ENCODE assay signal across 8 cellular contexts in genomic region chr19:18682807-18683108, GRCh38. TPM values are rescaled to one million over a fixed set of nuclear protein-coding genes. Genes with fewer than 3 reads are reported as not detected.
DNase-seq lines count a peak whose midpoint lies in the region; ATAC-seq and TF ChIP-seq lines count a peak whose summit lies in the region.

No MANE protein-coding gene starts in this region.

- H3K9ac ChIP-seq in smooth muscle cell (ENCODE audit: low read depth), result no peak overlapping the region

- H3K79me2 ChIP-seq in smooth muscle cell (ENCODE audit: low read depth), result peaks cover 31% of the 10 kb centered on the region

- peaks cover 5% of the 10 kb centered on the region for H3F3A ChIP-seq in smooth muscle cell (ENCODE audit: low read depth)

- H3K4me1 ChIP-seq in right cardiac atrium (ENCODE audit: control insufficient read depth, insufficient read depth, low read length) (peaks cover 8% of the 10 kb centered on the region), smooth muscle cell (ENCODE audit: low read depth) (peaks cover 14% of the 10 kb centered on the region)

- no peak for ATAC-seq in right cardiac atrium
- no peak for ATAC-seq in HG02852 (IDR thresholded peaks at IDR 0.05; ENCODE audit: unreplicated experiment)

- H3K9me3 ChIP-seq in right cardiac atrium (ENCODE audit: control insufficient read depth, low read length), result no peaks in the 10 kb centered on the region
- no peaks in the 10 kb centered on the region for H3K9me3 ChIP-seq in smooth muscle cell (replicated peaks; ENCODE audit: low read depth)

- peak overlapping the region; percentile 72 for H2AFZ ChIP-seq in smooth muscle cell (ENCODE audit: low read depth)

- H3K36me3 ChIP-seq in smooth muscle cell (ENCODE audit: low read depth), result no peaks in the 10 kb centered on the region

- intact Hi-C loops in right cardiac atrium (cut with DNase I), result loop anchor here in 1 of 4 donors (10.0 kb wide), 1 partner anchor 162 kb away; no protein-coding TSS in a partner anchor

- no peaks in the 10 kb centered on the region for H3K27me3 ChIP-seq in right cardiac atrium (ENCODE audit: control insufficient read depth, insufficient read depth)
- H3K27me3 ChIP-seq in smooth muscle cell (ENCODE audit: low read depth), result no peaks in the 10 kb centered on the region

- no peak for DNase-seq in HFF-Myc (ENCODE audit: extremely low read depth, low read depth)
- DNase-seq in right cardiac atrium, result peak in 1 of 3 donors; percentile 1
- no peak for DNase-seq in smooth muscle cell (lab: John Stamatoyannopoulos, UW; ENCODE audit: unreplicated experiment)
- no peak for DNase-seq in effector CD4-positive, alpha-beta T cell
- DNase-seq in SIG-M5 (lab: John Stamatoyannopoulos, UW), result no peak
- DNase-seq in cortex of kidney (lab: John Stamatoyannopoulos, UW), result no peak

- TF ChIP-seq CTCF in HFF-Myc (IDR thresholded peaks at IDR 0.05; ENCODE audit: low read depth, low read length, missing control alignments) (no peak), VCaP (conservative IDR thresholded peaks at IDR 0.05) (no peak), smooth muscle cell (IDR thresholded peaks at IDR 0.05; ENCODE audit: borderline replicate concordance, insufficient read depth, poor library complexity, severe bottlenecking) (no peak)

- H3K27ac ChIP-seq in VCaP, result peak overlapping the region; percentile 79
- peak overlapping the region; percentile 10 for H3K27ac ChIP-seq in right cardiac atrium (ENCODE audit: low read length)
- H3K27ac ChIP-seq in smooth muscle cell (ENCODE audit: low read depth), result no peak overlapping the region

- H3K4me3 ChIP-seq in HFF-Myc (replicated peaks; ENCODE audit: low read depth, low read length), result peak overlapping the region; percentile 64
- H3K4me3 ChIP-seq in right cardiac atrium (ENCODE audit: low read length), result peak overlapping the region; percentile 21
- H3K4me3 ChIP-seq in smooth muscle cell, result peak overlapping the region; percentile 73

- peak overlapping the region; percentile 87 for H3K4me2 ChIP-seq in smooth muscle cell

- WGBS in right cardiac atrium, result 44% methylated on average over 8 of the region's 8 CpGs
- WGBS in smooth muscle cell (ENCODE audit: low lambda C conversion rate), result 31% methylated on average over 8 of the region's 8 CpGs

- H4K20me1 ChIP-seq in smooth muscle cell (ENCODE audit: low read depth), result peaks cover 37% of the 10 kb centered on the region

RNA-seq across cellular contexts. Expression of gene CRTC1, which starts 0.7 kb away (rescaled TPM):
- total RNA-seq in right cardiac atrium, result 10 to 100 TPM in 3 of 4 donors, 1 to 10 TPM in 1; 9.2 to 15.1 (median 13.6) TPM
- 9.5 TPM for polyA plus RNA-seq in right cardiac atrium
- total RNA-seq in smooth muscle cell, result 1.0 and 1.6 TPM in 2 replicates
- 3.1 and 3.5 TPM in 2 replicates for polyA plus RNA-seq in smooth muscle cell

RNA-seq across cellular contexts. Expression of gene KLHL26, which starts 45.9 kb away (rescaled TPM):
- total RNA-seq in right cardiac atrium (10 to 100 TPM in 1 of 4 donors, 1 to 10 TPM in 3; 8.9 to 14.4 (median 9.3) TPM), smooth muscle cell (3.9 and 5.6 TPM in 2 replicates)
- polyA plus RNA-seq in right cardiac atrium (5.1 TPM), smooth muscle cell (7.6 and 8.7 TPM in 2 replicates)

Comparison
In these comparisons a context has a peak if more than half of its experiments do, and no peak if none do; other contexts are left out.
1. H3K4me3 ChIP-seq: peak in every context shown above with its lines; median percentile 73 in smooth muscle cell; 64 in HFF-Myc; 21 in right cardiac atrium.